Comparison of ENCODE assay signal across 17 cellular contexts in the genomic region with DNA sequence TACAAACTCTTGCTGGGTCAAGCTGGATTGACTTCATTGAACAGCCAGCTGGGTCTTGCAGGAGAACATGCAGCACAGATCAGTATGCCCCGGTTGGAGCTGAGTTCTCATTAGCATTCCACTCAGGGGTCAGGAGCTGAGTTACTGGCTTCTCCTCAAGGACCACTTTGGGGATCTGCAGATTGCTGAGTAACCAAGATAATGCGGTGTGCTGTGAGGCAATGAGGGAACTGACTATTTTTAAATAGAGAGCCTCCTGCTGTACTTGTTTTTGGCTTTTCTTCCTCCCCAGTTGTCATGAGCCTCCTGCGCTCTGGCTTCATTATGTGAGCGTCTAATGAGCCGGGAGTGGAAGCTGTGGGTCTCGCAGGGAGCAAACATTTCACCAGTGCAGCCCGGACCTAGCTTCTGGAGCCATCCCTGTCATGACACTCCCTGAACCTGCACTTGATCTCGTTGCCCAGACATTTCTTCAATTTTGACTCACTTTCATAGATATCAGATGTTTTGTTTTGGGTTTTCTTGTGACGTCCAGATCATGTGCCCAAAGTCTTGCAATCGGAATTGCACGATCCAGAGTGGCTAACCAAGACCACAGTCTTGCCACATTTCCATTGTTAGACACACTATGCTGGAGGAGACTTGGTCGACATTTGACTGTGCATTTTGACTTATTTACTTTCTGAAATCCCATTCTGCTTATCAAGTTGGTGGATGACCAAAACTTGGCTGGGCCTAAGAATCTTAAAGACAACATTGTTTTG.
DNase-seq lines count a peak whose midpoint lies in the region; ATAC-seq, FAIRE-seq and TF ChIP-seq lines count a peak whose summit lies in the region.
"Had no signal": no experiment of that assay in that cellular context is flagged by ENCODE, and none has a peak within 500 bp of the region (broad histone marks: within the 10 kb centered on the region; RNA-seq: fewer than 3 reads in every experiment).

No MANE protein-coding gene starts in this region.

- no peak overlapping the region for H3K4me3 Mint-ChIP-seq in astrocyte (ENCODE audit: unreplicated experiment)
- H3K4me3 Mint-ChIP-seq in stimulated activated effector memory CD8-positive, alpha-beta T cell treated with anti-CD3 and anti-CD28 coated beads, Interleukin-12 subunit alpha, Interleukin-12 subunit beta, amount 100 ng/mL, for 72 hours: no peak overlapping the region

- no peaks in the 10 kb centered on the region for H3K4me1 Mint-ChIP-seq in astrocyte (ENCODE audit: low read depth, unreplicated experiment)
- H3K4me1 Mint-ChIP-seq in stimulated activated effector memory CD8-positive, alpha-beta T cell treated with anti-CD3 and anti-CD28 coated beads, Interleukin-12 subunit alpha, Interleukin-12 subunit beta, amount 100 ng/mL, for 72 hours: no peaks in the 10 kb centered on the region

- H3K4me3 ChIP-seq in astrocyte (ENCODE audit: insufficient read depth, low read depth, low read length) (no peak overlapping the region), psoas muscle (peak overlapping the region; percentile 57)

- no peak overlapping the region for H3K9ac ChIP-seq in astrocyte (ENCODE audit: low read length)

- H3K27me3 ChIP-seq in astrocyte (ENCODE audit: insufficient read depth, low read length) (peaks cover 4% of the 10 kb centered on the region), psoas muscle (ENCODE audit: insufficient read depth in 3 of 3, low read length in 2 of 3) (no peaks in the 10 kb centered on the region)
- H3K27me3 ChIP-seq: breast epithelium had no signal

- peak; percentile 64 for DNase-seq in G401 (ENCODE audit: low spot score)
- no peak for DNase-seq in astrocyte (ENCODE audit: low read depth)
- no peak for DNase-seq in left cardiac atrium
- no peak for DNase-seq in psoas muscle
- DNase-seq in stimulated activated effector memory CD8-positive, alpha-beta T cell treated with anti-CD3 and anti-CD28 coated beads, Interleukin-12 subunit alpha, Interleukin-12 subunit beta, amount 100 ng/mL, for 72 hours (ENCODE audit: low spot score in 2 of 2): no peak
- DNase-seq in GM13976 (ENCODE audit: low spot score): no peak
- DNase-seq: activated naive CD4-positive, alpha-beta T cell; Calu3; islet precursor cell; NCI-H187; NCI-H748 treated with DMSO at 0.1 percent for 48 hours; RPMI8226; stimulated activated CD4-positive, alpha-beta T cell treated with anti-CD3 and anti-CD28 coated beads, Interleukin-1b, Interleukin-23, amount 100 ng/mL, for 48 hours had no signal

- peak overlapping the region; percentile 55 for H3K4me2 ChIP-seq in astrocyte (ENCODE audit: low read length)

- H3K36me3 Mint-ChIP-seq in astrocyte (ENCODE audit: low read depth, unreplicated experiment): no peaks in the 10 kb centered on the region
- no peaks in the 10 kb centered on the region for H3K36me3 Mint-ChIP-seq in stimulated activated effector memory CD8-positive, alpha-beta T cell treated with anti-CD3 and anti-CD28 coated beads, Interleukin-12 subunit alpha, Interleukin-12 subunit beta, amount 100 ng/mL, for 72 hours

- no peaks in the 10 kb centered on the region for H3K4me1 ChIP-seq in astrocyte (ENCODE audit: insufficient read depth, low read length)
- H3K4me1 ChIP-seq in psoas muscle: peaks cover 17% of the 10 kb centered on the region
- H3K4me1 ChIP-seq: breast epithelium had no signal

- in situ Hi-C loops in G401 (cut with HindIII; ENCODE audit: low sequenced_read_pairs) (no loop called here), GM13976 (cut with MboI; ENCODE audit: low sequenced_read_pairs, unreplicated experiment) (no loop called here)

- TF ChIP-seq CTCF in astrocyte (IDR thresholded peaks at IDR 0.05; ENCODE audit: insufficient read depth, low read depth, low read length): no peak
- TF ChIP-seq CTCF in psoas muscle (IDR thresholded peaks at IDR 0.05): no peak
- TF ChIP-seq CTCF in GM13976 (IDR thresholded peaks at IDR 0.05; ENCODE audit: borderline replicate concordance, control extremely low read depth, extremely low read depth, insufficient read depth, missing control alignments): no peak

- WGBS in psoas muscle, 3 donors: 20 to 28% (median 24%) methylated on average over 12 of the region's 12 CpGs

- no peaks in the 10 kb centered on the region for H3K9me3 Mint-ChIP-seq in astrocyte (ENCODE audit: unreplicated experiment)
- H3K9me3 Mint-ChIP-seq in stimulated activated effector memory CD8-positive, alpha-beta T cell treated with anti-CD3 and anti-CD28 coated beads, Interleukin-12 subunit alpha, Interleukin-12 subunit beta, amount 100 ng/mL, for 72 hours: peaks cover 10% of the 10 kb centered on the region

- intact Hi-C loops in left cardiac atrium (cut with DNase I) (no loop called here), psoas muscle (cut with DNase I) (no loop called here)

- FAIRE-seq in astrocyte (lab: Jason Lieb, UNC): no peak
- FAIRE-seq: endometrium had no signal

- H3K27ac ChIP-seq in astrocyte (ENCODE audit: low read depth, low read length) (no peak overlapping the region), psoas muscle (peak overlapping the region; percentile 64)

- H4K20me1 ChIP-seq in astrocyte (ENCODE audit: insufficient read depth, low read length): no peaks in the 10 kb centered on the region

- no peaks in the 10 kb centered on the region for H3K36me3 ChIP-seq in astrocyte (ENCODE audit: insufficient read depth, low read length)
- H3K36me3 ChIP-seq in psoas muscle (ENCODE audit: insufficient read depth in 1 of 2, low read depth in 1 of 2): no peaks in the 10 kb centered on the region
- H3K36me3 ChIP-seq: breast epithelium had no signal

- H3K9me3 ChIP-seq in astrocyte (ENCODE audit: insufficient read depth, low read depth, low read length) (no peaks in the 10 kb centered on the region), psoas muscle (no peaks in the 10 kb centered on the region)
- H3K9me3 ChIP-seq: breast epithelium had no signal

- H3K27ac Mint-ChIP-seq in astrocyte (ENCODE audit: unreplicated experiment): no peak overlapping the region
- no peak overlapping the region for H3K27ac Mint-ChIP-seq in stimulated activated effector memory CD8-positive, alpha-beta T cell treated with anti-CD3 and anti-CD28 coated beads, Interleukin-12 subunit alpha, Interleukin-12 subunit beta, amount 100 ng/mL, for 72 hours

- H3K79me2 ChIP-seq in astrocyte (ENCODE audit: insufficient read depth, low read length): no peaks in the 10 kb centered on the region

- H3K27me3 Mint-ChIP-seq in astrocyte (ENCODE audit: low read depth, unreplicated experiment): peaks cover 9% of the 10 kb centered on the region

- H2AFZ ChIP-seq in astrocyte (ENCODE audit: low read depth, low read length): no peak overlapping the region

- ATAC-seq in left cardiac atrium (peak; percentile 79 to 93), psoas muscle (peak; percentile 45 to 76 (median 68)), GM19324 (IDR thresholded peaks at IDR 0.05; ENCODE audit: low FRiP score, unreplicated experiment) (no peak), GM21381 (IDR thresholded peaks at IDR 0.05; ENCODE audit: unreplicated experiment) (no peak)
- no peak for ATAC-seq in stimulated activated effector memory CD8-positive, alpha-beta T cell treated with anti-CD3 and anti-CD28 coated beads, Interleukin-12 subunit alpha, Interleukin-12 subunit beta, amount 100 ng/mL, for 72 hours

Comparison
In these comparisons a context has a peak if more than half of its experiments do, and no peak if none do; other contexts are left out.
1. ATAC-seq: peak in left cardiac atrium (2 of 2) and psoas muscle (4 of 4); none in stimulated activated effector memory CD8-positive, alpha-beta T cell treated with anti-CD3 and anti-CD28 coated beads, Interleukin-12 subunit alpha, Interleukin-12 subunit beta, amount 100 ng/mL, for 72 hours (single experiment), GM19324 (single experiment) and GM21381 (single experiment).